ENCODE assay signal across 23 cellular contexts in the genomic region with DNA sequence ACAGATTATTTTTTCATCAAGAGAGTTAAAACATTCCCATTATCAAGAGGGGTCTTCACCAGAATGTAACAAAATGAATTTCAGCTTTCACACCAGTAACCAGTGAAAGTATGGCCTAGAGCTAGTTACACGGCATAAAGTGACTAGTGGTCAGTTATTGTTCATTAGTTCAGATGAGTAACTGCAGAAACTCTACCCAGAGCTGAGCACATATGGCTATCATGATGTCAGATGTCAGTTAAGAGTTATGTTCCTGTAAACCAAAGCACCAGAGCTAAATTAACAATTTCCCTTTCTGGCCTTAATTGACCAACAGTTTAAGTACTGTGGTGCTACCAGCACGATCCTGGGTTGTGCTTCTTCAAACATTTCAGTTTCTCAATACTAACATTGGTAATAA. TPM values are rescaled to one million over a fixed set of nuclear protein-coding genes. Genes with fewer than 3 reads are reported as not detected.
DNase-seq lines count a peak whose midpoint lies in the region; ATAC-seq, FAIRE-seq and TF ChIP-seq lines count a peak whose summit lies in the region.
"Had no signal": no experiment of that assay in that cellular context is flagged by ENCODE, and none has a peak within 500 bp of the region (broad histone marks: within the 10 kb centered on the region; RNA-seq: fewer than 3 reads in every experiment).

No MANE protein-coding gene starts in this region.

- no peak for FAIRE-seq in K562 (lab: Jason Lieb, UNC)
- FAIRE-seq: GM12878, GM19239 had no signal

- ATAC-seq in K562, result no peak
- ATAC-seq: CD8-positive, alpha-beta T cell; GM12878; GM23338; HCT116 had no signal

- no peak for TF ChIP-seq CTCF in K562 (IDR thresholded peaks at IDR 0.05 in 2 of 3, conservative IDR thresholded peaks at IDR 0.05 in 1 of 3; ENCODE audit: insufficient read depth in 2 of 3, low read depth in 1 of 3, low read length in 3 of 3)
- no peak for TF ChIP-seq CTCF in fibroblast of mammary gland (conservative IDR thresholded peaks at IDR 0.05; ENCODE audit: control insufficient read depth, insufficient read depth, low read depth, low read length)
- no peak for TF ChIP-seq CTCF in WERI-Rb-1 (IDR thresholded peaks at IDR 0.05; ENCODE audit: low read depth, low read length)

- H2AFZ ChIP-seq in K562 (ENCODE audit: low read depth, low read length), result no peak overlapping the region
- H2AFZ ChIP-seq: GM23338 had no signal

- no peak for TF ChIP-seq EP300 in K562 (IDR thresholded peaks at IDR 0.05; ENCODE audit: low read length)

- H3K79me2 ChIP-seq in K562 (ENCODE audit: control insufficient read depth, insufficient read depth, low read length), result no peaks in the 10 kb centered on the region

- H3K36me3 ChIP-seq in K562 (ENCODE audit: control insufficient read depth, insufficient read depth, low read length) (peaks cover 63% of the 10 kb centered on the region), WERI-Rb-1 (peaks cover 50% of the 10 kb centered on the region)

- H3K4me2 ChIP-seq in K562 (ENCODE audit: insufficient read depth, low read length), result no peak overlapping the region
- H3K4me2 ChIP-seq: BLaER1, GM23338 had no signal

- no peaks in the 10 kb centered on the region for H3K9me3 Mint-ChIP-seq in activated naive CD4-positive, alpha-beta T cell treated with anti-CD3 and anti-CD28 coated beads, Interleukin-2, amount 10 ng/mL, durations not matched to agents 7 days and 5 days
- H3K9me3 Mint-ChIP-seq: CD4-positive, CD25-positive, alpha-beta regulatory T cell; CD8-positive, alpha-beta T cell; GM23338; H9 had no signal

- intact Hi-C loops in K562 (cut with micrococcal nuclease), result no loop called here

- H3K27ac ChIP-seq in K562 (ENCODE audit: extremely low read depth, low read depth, low read length) (no peak overlapping the region), WERI-Rb-1 (no peak overlapping the region)
- H3K27ac ChIP-seq: BLaER1, C4-2B had no signal

- no peak overlapping the region for H3K9ac ChIP-seq in K562 (ENCODE audit: insufficient read depth in 1 of 2, low read depth in 2 of 2, low read length in 2 of 2)
- H3K9ac ChIP-seq: BLaER1 had no signal

- no peaks in the 10 kb centered on the region for H3K27me3 Mint-ChIP-seq in activated naive CD4-positive, alpha-beta T cell treated with anti-CD3 and anti-CD28 coated beads, Interleukin-2, amount 10 ng/mL, durations not matched to agents 7 days and 5 days
- H3K27me3 Mint-ChIP-seq: B cell; CD4-positive, CD25-positive, alpha-beta regulatory T cell had no signal

- WGBS in K562 (ENCODE audit: insufficient coverage, low coverage, missing lambda C conversion rate), result 84% methylated on average over 2 of the region's 2 CpGs

- no peaks in the 10 kb centered on the region for H3K4me1 ChIP-seq in K562 (replicated peaks in 1 of 2; ENCODE audit: control insufficient read depth in 2 of 2, insufficient read depth in 2 of 2, low read length in 2 of 2)
- H3K4me1 ChIP-seq: Caco-2 had no signal

- no peaks in the 10 kb centered on the region for H3K9me1 ChIP-seq in K562 (ENCODE audit: control insufficient read depth, insufficient read depth, low read length)

- in situ Hi-C loops in K562 (cut with MboI), result no loop called here

- POLR2A ChIA-PET in K562 (lab: Yijun Ruan, JAX), result interaction anchor here (0.6 to 3.0 kb wide), 7 partner anchors 9 to 284 kb away, joined by 3 to 11 read pairs (median 4); partner anchors contain the start of gene RBSN

- no peaks in the 10 kb centered on the region for H3K9me3 ChIP-seq in K562 (replicated peaks; ENCODE audit: control insufficient read depth, insufficient read depth, low read depth, low read length)
- no peaks in the 10 kb centered on the region for H3K9me3 ChIP-seq in WERI-Rb-1 (ENCODE audit: severe bottlenecking)
- H3K9me3 ChIP-seq: BLaER1, Caco-2 had no signal

- no peaks in the 10 kb centered on the region for H3K27me3 ChIP-seq in K562 (ENCODE audit: control insufficient read depth in 2 of 2, insufficient read depth in 2 of 2, low read length in 2 of 2)
- no peaks in the 10 kb centered on the region for H3K27me3 ChIP-seq in WERI-Rb-1 (ENCODE audit: insufficient read depth, low read depth, severe bottlenecking)
- H3K27me3 ChIP-seq: BLaER1 had no signal

- peaks cover 5% of the 10 kb centered on the region for H3K4me1 Mint-ChIP-seq in activated naive CD4-positive, alpha-beta T cell treated with anti-CD3 and anti-CD28 coated beads, Interleukin-2, amount 10 ng/mL, durations not matched to agents 7 days and 5 days
- H3K4me1 Mint-ChIP-seq: B cell, GM23338, H9 had no signal

- CTCF ChIA-PET in K562 (lab: Yijun Ruan, JAX; ENCODE audit: low intra/inter-chr PET ratio), result no interaction called here
- CTCF ChIA-PET in activated naive CD4-positive, alpha-beta T cell treated with anti-CD3 and anti-CD28 coated beads, Interleukin-2, amount 10 ng/mL, durations not matched to agents 7 days and 5 days (lab: Charles Lee), result no interaction called here

- TF ChIP-seq RAD21 in K562 (CRISPR knock-in tag; conservative IDR thresholded peaks at IDR 0.05 in 1 of 2, IDR thresholded peaks at IDR 0.05 in 1 of 2), result no peak

- no peak for TF ChIP-seq POLR2A in K562 (conservative IDR thresholded peaks at IDR 0.05)

- DNase-seq in EH (ENCODE audit: low read depth) (peak; percentile 8), NOMO-1 (lab: John Stamatoyannopoulos, UW; ENCODE audit: unreplicated experiment in 2 of 2) (peak; percentile 28 to 62), K562 (ENCODE audit: extremely low read depth in 1 of 4, low spot score in 3 of 4) (no peak), fibroblast of mammary gland (ENCODE audit: low read depth) (peak; percentile 44), WERI-Rb-1 (no peak), Kasumi-1 (lab: John Stamatoyannopoulos, UW) (no peak)
- no peak for DNase-seq in stimulated activated naive CD4-positive, alpha-beta T cell (lab: John Stamatoyannopoulos, UW)
- no peak for DNase-seq in activated naive CD4-positive, alpha-beta T cell treated with anti-CD3 and anti-CD28 coated beads, Interleukin-2, amount 10 ng/mL, durations not matched to agents 7 days and 5 days
- DNase-seq: Caco-2; CD4-positive, CD25-positive, alpha-beta regulatory T cell; CD8-positive, alpha-beta T cell; DMS153; DND-41; EL; GDM1; H9 had no signal

- no peaks in the 10 kb centered on the region for H4K20me1 ChIP-seq in K562 (replicated peaks; ENCODE audit: control insufficient read depth, insufficient read depth, low read length)
- H4K20me1 ChIP-seq: BLaER1 had no signal

- H3K36me3 Mint-ChIP-seq in activated naive CD4-positive, alpha-beta T cell treated with anti-CD3 and anti-CD28 coated beads, Interleukin-2, amount 10 ng/mL, durations not matched to agents 7 days and 5 days, result peaks cover 38% of the 10 kb centered on the region

- BruUV-seq in K562 (replicated peaks; lab: Mats Ljungman, UMichigan), result no TSS peak

- no peak overlapping the region for H3K4me3 Mint-ChIP-seq in activated naive CD4-positive, alpha-beta T cell treated with anti-CD3 and anti-CD28 coated beads, Interleukin-2, amount 10 ng/mL, durations not matched to agents 7 days and 5 days
- H3K4me3 Mint-ChIP-seq: B cell; CD4-positive, CD25-positive, alpha-beta regulatory T cell; CD8-positive, alpha-beta T cell; GM23338; H9 had no signal

- no peak overlapping the region for H3K27ac Mint-ChIP-seq in activated naive CD4-positive, alpha-beta T cell treated with anti-CD3 and anti-CD28 coated beads, Interleukin-2, amount 10 ng/mL, durations not matched to agents 7 days and 5 days
- H3K27ac Mint-ChIP-seq: B cell; CD8-positive, alpha-beta T cell; GM23338; H9 had no signal

- H3K4me3 ChIP-seq in K562, result no peak overlapping the region
- no peak overlapping the region for H3K4me3 ChIP-seq in fibroblast of mammary gland (ENCODE audit: control insufficient read depth, low read depth, low read length)
- H3K4me3 ChIP-seq in WERI-Rb-1 (ENCODE audit: low read depth, low read length), result no peak overlapping the region
- H3K4me3 ChIP-seq: BLaER1, GM12878, GM23338 had no signal

RNA-seq across cellular contexts. Expression of gene MRPS25, which starts 6.6 kb away (rescaled TPM):
- 136 and 184 TPM in 2 replicates for total RNA-seq in K562 (2011; cell fraction: chromatin; rRNA removed; ENCODE audit: low replicate concordance)
- 111 and 116 TPM in 2 replicates for total RNA-seq in K562 (2011; cell fraction: nucleolus; rRNA removed)
- 128 and 170 TPM in 2 replicates for total RNA-seq in K562 (2011; cell fraction: nucleoplasm; rRNA removed)
- 78.2 and 98.6 TPM in 2 replicates for total RNA-seq in K562 (2014; rRNA removed)
- 75.1 and 77.8 TPM in 2 replicates for total RNA-seq in K562 (2014; rRNA removed; fragmentation: Illumina TruSeq; extraction: Trizol)
- total RNA-seq in K562 (2015; rRNA removed; fragmentation: Illumina TruSeq; extraction: Trizol), result 75.2 and 90.2 TPM in 2 replicates
- 129 and 132 TPM in 2 replicates for total RNA-seq in K562 (2021)
- 72.6 and 105 TPM in 2 replicates for polyA plus RNA-seq in K562 (2011; rRNA removed)
- polyA plus RNA-seq in K562 (2011; cell fraction: cytosol; rRNA removed), result 49.2 and 74.6 TPM in 2 replicates
- polyA plus RNA-seq in K562 (2011; cell fraction: nucleus; rRNA removed), result 124 and 217 TPM in 2 replicates
- polyA plus RNA-seq in K562 (2012), result 78.2 and 99.3 TPM in 2 replicates
- polyA plus RNA-seq in K562 (2014; fragmentation: Illumina TruSeq; extraction: Trizol), result 86.8 and 110 TPM in 2 replicates
- 10 to 100 TPM; 34.3 to 65.1 TPM for polyA plus RNA-seq in K562 (2014; fragmentation: Nextera tagmentation; extraction: Ambion mirVana)
- polyA plus RNA-seq in K562 (2014; rRNA removed), result 125 and 144 TPM in 2 replicates
- polyA minus RNA-seq in K562 (2011; rRNA and poly(A)+ RNA removed), result 43.5 and 47.9 TPM in 2 replicates
- 30.4 and 48.6 TPM in 2 replicates for polyA minus RNA-seq in K562 (2011; cell fraction: cytosol; rRNA and poly(A)+ RNA removed)
- 77.3 and 89.3 TPM in 2 replicates for polyA minus RNA-seq in K562 (2011; cell fraction: nucleus; rRNA and poly(A)+ RNA removed)

RNA-seq across cellular contexts. Expression of gene RBSN, which starts 27.2 kb away (rescaled TPM):
- total RNA-seq in K562 (2011; cell fraction: chromatin; rRNA removed; ENCODE audit: low replicate concordance), result 60.6 and 86.6 TPM in 2 replicates
- 27.2 and 28.7 TPM in 2 replicates for total RNA-seq in K562 (2011; cell fraction: nucleolus; rRNA removed)
- 44.5 and 45.6 TPM in 2 replicates for total RNA-seq in K562 (2011; cell fraction: nucleoplasm; rRNA removed)
- total RNA-seq in K562 (2014; rRNA removed) (14.1 and 21.1 TPM in 2 replicates), K562 (2014; rRNA removed; fragmentation: Illumina TruSeq; extraction: Trizol) (18.3 and 20.8 TPM in 2 replicates), K562 (2015; rRNA removed; fragmentation: Illumina TruSeq; extraction: Trizol) (17.5 and 19.0 TPM in 2 replicates), K562 (2021) (18.7 and 19.6 TPM in 2 replicates)
- polyA plus RNA-seq in K562 (2011; rRNA removed) (15.7 and 16.8 TPM in 2 replicates), K562 (2014; fragmentation: Illumina TruSeq; extraction: Trizol) (13.9 and 15.0 TPM in 2 replicates), K562 (2014; fragmentation: Nextera tagmentation; extraction: Ambion mirVana) (1 to 10 TPM; 2.9 to 4.2 TPM), K562 (2014; rRNA removed) (12.1 and 12.8 TPM in 2 replicates)
- 8.2 and 10.9 TPM in 2 replicates for polyA plus RNA-seq in K562 (2011; cell fraction: cytosol; rRNA removed)
- polyA plus RNA-seq in K562 (2011; cell fraction: nucleus; rRNA removed), result 18.9 and 27.5 TPM in 2 replicates
- 11.2 and 15.3 TPM in 2 replicates for polyA plus RNA-seq in K562 (2012)
- polyA minus RNA-seq in K562 (2011; rRNA and poly(A)+ RNA removed), result 28.4 and 33.3 TPM in 2 replicates
- polyA minus RNA-seq in K562 (2011; cell fraction: cytosol; rRNA and poly(A)+ RNA removed), result 13.7 and 14.6 TPM in 2 replicates
- 11.4 and 19.7 TPM in 2 replicates for polyA minus RNA-seq in K562 (2011; cell fraction: nucleus; rRNA and poly(A)+ RNA removed)

Comparison
In these comparisons a context has a peak if more than half of its experiments do, and no peak if none do; other contexts are left out.
1. DNase-seq: peak in EH (single experiment), NOMO-1 (2 of 2) and fibroblast of mammary gland (single experiment); none in K562 (0 of 4), stimulated activated naive CD4-positive, alpha-beta T cell (0 of 6), activated naive CD4-positive, alpha-beta T cell treated with anti-CD3 and anti-CD28 coated beads, Interleukin-2, amount 10 ng/mL, durations not matched to agents 7 days and 5 days (single experiment), WERI-Rb-1 (single experiment) and Kasumi-1 (0 of 2).